Comparison of ENCODE assay signal across 8 cellular contexts in the genomic region with DNA sequence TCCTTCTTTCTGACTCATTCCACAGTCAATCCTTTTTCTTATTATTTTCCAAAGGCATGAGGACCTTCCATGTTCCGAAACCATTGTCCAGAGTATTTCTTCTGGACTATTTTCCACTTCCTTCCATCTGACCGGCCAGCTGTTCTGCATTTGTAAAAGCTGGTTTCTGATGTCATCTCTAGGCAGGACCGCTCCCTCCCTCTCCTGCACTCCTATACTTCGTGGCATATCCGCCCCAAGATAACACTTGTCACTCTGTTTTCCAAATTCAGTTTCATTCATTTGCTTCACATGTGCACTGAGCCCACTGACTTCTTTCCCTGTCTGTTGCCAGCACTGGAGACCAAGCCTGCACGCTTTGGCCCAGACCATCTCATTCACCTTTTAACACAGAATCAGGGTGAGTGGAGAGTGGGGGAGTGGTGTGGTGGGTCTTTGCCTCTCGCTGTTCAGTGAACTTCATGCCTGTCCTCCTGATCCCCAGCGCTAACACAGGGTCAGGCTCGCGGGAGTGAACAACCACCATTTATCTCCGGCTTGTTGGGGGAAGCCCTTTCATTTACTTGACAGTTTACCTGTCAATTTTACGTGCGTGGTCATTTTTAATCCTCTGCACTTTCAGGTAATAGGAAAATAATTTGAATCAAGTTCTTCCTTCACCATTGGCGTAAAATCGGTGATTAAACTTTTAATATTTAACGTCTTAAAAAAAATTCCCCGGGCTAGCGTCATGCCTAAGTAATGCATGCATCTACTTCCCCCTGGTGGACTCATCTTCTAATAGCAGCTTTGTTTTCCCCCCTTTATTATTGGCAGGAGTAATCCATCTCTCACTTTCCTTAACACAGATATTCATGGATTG. TPM values are rescaled to one million over a fixed set of nuclear protein-coding genes. Genes with fewer than 3 reads are reported as not detected.
A peak's percentile ranks its signal among the peaks of the same experiment; 100 is the strongest.
DNase-seq lines count a peak whose midpoint lies in the region; ATAC-seq, FAIRE-seq and TF ChIP-seq lines count a peak whose summit lies in the region.

No MANE protein-coding gene starts in this region.

- H3K36me3 Mint-ChIP-seq in effector memory CD8-positive, alpha-beta T cell (ENCODE audit: insufficient read depth), result no peaks in the 10 kb centered on the region

- H3K4me1 ChIP-seq in uterus, result no peaks in the 10 kb centered on the region

- peak; percentile 63 for ATAC-seq in effector memory CD8-positive, alpha-beta T cell (replicated peaks)
- ATAC-seq in HG03095 (IDR thresholded peaks at IDR 0.05; ENCODE audit: unreplicated experiment), result no peak

- no peaks in the 10 kb centered on the region for H3K9me3 Mint-ChIP-seq in effector memory CD8-positive, alpha-beta T cell

- no peaks in the 10 kb centered on the region for H3K27me3 Mint-ChIP-seq in effector memory CD8-positive, alpha-beta T cell

- FAIRE-seq in RCC 7860 (lab: Jason Lieb, UNC), result peak; percentile 78

- TF ChIP-seq POLR2A in uterus (IDR thresholded peaks at IDR 0.05), result no peak

- no peaks in the 10 kb centered on the region for H3K9me3 ChIP-seq in uterus

- no peak overlapping the region for H3K4me3 Mint-ChIP-seq in effector memory CD8-positive, alpha-beta T cell

- intact Hi-C loops in uterus (cut with DNase I; ENCODE audit: low total_unique reads), result no loop called here

- peak; percentile 73 to 84 (median 80) for TF ChIP-seq CTCF in uterus (IDR thresholded peaks at IDR 0.05)

- H3K27ac Mint-ChIP-seq in effector memory CD8-positive, alpha-beta T cell, result no peak overlapping the region

- H3K36me3 ChIP-seq in uterus, result no peaks in the 10 kb centered on the region

- H3K4me3 ChIP-seq in uterus, result no peak overlapping the region

- no peak overlapping the region for H3K27ac ChIP-seq in uterus

- peak; percentile 12 for DNase-seq in activated CD8-positive, alpha-beta memory T cell treated with anti-CD3 and anti-CD28 coated beads, Interleukin-2, amount 50 U/mL, for 1 hour (ENCODE audit: extremely low read depth)
- DNase-seq in activated CD8-positive, alpha-beta memory T cell treated with anti-CD3 and anti-CD28 coated beads, Interleukin-2, amount 50 U/mL, for 48 hours, result no peak
- DNase-seq in Kasumi-1 (lab: John Stamatoyannopoulos, UW) (peak; percentile 78 to 83), RCC 7860 (ENCODE audit: low spot score) (peak; percentile 58), medulla oblongata (ENCODE audit: extremely low spot score) (peak; percentile 72), uterus (peak; percentile 17 to 27)
- peak; percentile 36 to 42 (median 38) for DNase-seq in effector memory CD8-positive, alpha-beta T cell

- H3K27me3 ChIP-seq in uterus, result no peaks in the 10 kb centered on the region

- no peaks in the 10 kb centered on the region for H3K4me1 Mint-ChIP-seq in effector memory CD8-positive, alpha-beta T cell (ENCODE audit: low read depth in 2 of 2)

RNA-seq across cellular contexts. Expression of a gene that starts 52.5 kb away (rescaled TPM):
- 10 to 100 TPM; 19.6 to 57.1 (median 30.1) TPM for total RNA-seq in uterus
